In genomic region chr14:96940009-96940408, GRCh38 we compare ENCODE assay signal across 2 cellular contexts.
A peak's percentile ranks its signal among the peaks of the same experiment; 100 is the strongest.
TF ChIP-seq lines count a peak whose summit lies in the region.

No MANE protein-coding gene starts in this region.

TF ChIP-seq in HepG2, 621 proteins besides CTCF, POLR2A, EP300 and RAD21 (continues in another document):
- no peak for TF ChIP-seq PHF5A (CRISPR knock-in tag; IDR thresholded peaks at IDR 0.05; ENCODE audit: low read depth, unreplicated experiment)
- no peak for TF ChIP-seq ARNTL (CRISPR knock-in tag; IDR thresholded peaks at IDR 0.05)
- no peak for TF ChIP-seq NPAS2 (CRISPR knock-in tag; IDR thresholded peaks at IDR 0.05; ENCODE audit: borderline replicate concordance)
- no peak for TF ChIP-seq RERE (CRISPR knock-in tag; IDR thresholded peaks at IDR 0.05; ENCODE audit: low read depth)
- TF ChIP-seq SAP130 (CRISPR knock-in tag; IDR thresholded peaks at IDR 0.05; ENCODE audit: low read depth), result no peak
- no peak for TF ChIP-seq BRCA1 (CRISPR knock-in tag; IDR thresholded peaks at IDR 0.05)
- no peak for TF ChIP-seq ZNF383 (CRISPR knock-in tag; IDR thresholded peaks at IDR 0.05; ENCODE audit: borderline replicate concordance)
- peak; percentile 94 for TF ChIP-seq MIER2 (CRISPR knock-in tag; IDR thresholded peaks at IDR 0.05)
- no peak for TF ChIP-seq E2F2 (CRISPR knock-in tag; IDR thresholded peaks at IDR 0.05; ENCODE audit: borderline replicate concordance)
- TF ChIP-seq ZNF770 (CRISPR knock-in tag; IDR thresholded peaks at IDR 0.05), result no peak
- no peak for TF ChIP-seq ZNF790 (CRISPR knock-in tag; IDR thresholded peaks at IDR 0.05; ENCODE audit: borderline replicate concordance)
- no peak for TF ChIP-seq RFX3 (CRISPR knock-in tag; IDR thresholded peaks at IDR 0.05)
- TF ChIP-seq SMC3 (IDR thresholded peaks at IDR 0.05; ENCODE audit: low read length), result no peak
- peak; percentile 71; the same call in 1 of the 2 replicates for TF ChIP-seq EHMT2 (IDR thresholded peaks at IDR 0.05; ENCODE audit: borderline replicate concordance, low read depth, low read length)
- no peak for TF ChIP-seq SNAPC5 (CRISPR knock-in tag; IDR thresholded peaks at IDR 0.05; ENCODE audit: borderline replicate concordance)
- no peak for TF ChIP-seq ZNF33B (CRISPR knock-in tag; IDR thresholded peaks at IDR 0.05)
- TF ChIP-seq ZMYM3 (CRISPR knock-in tag; IDR thresholded peaks at IDR 0.05), result no peak
- no peak for TF ChIP-seq STAG1 (CRISPR knock-in tag; IDR thresholded peaks at IDR 0.05)
- TF ChIP-seq SRF (IDR thresholded peaks at IDR 0.05; ENCODE audit: low read depth, low read length), result no peak
- TF ChIP-seq ZBTB44 (CRISPR knock-in tag; IDR thresholded peaks at IDR 0.05), result no peak
- no peak for TF ChIP-seq ZNF484 (CRISPR knock-in tag; IDR thresholded peaks at IDR 0.05; ENCODE audit: borderline replicate concordance, low read depth)
- TF ChIP-seq ZNF589 (CRISPR knock-in tag; conservative IDR thresholded peaks at IDR 0.05), result no peak

TF ChIP-seq in GM12878, 131 proteins besides CTCF, POLR2A, EP300 and RAD21:
- peak; percentile 90 for TF ChIP-seq REST (IDR thresholded peaks at IDR 0.05; ENCODE audit: low read depth, low read length)
- no peak for TF ChIP-seq CREM (IDR thresholded peaks at IDR 0.05; ENCODE audit: low read depth)
- TF ChIP-seq PKNOX1 (IDR thresholded peaks at IDR 0.05), result peak; percentile 61
- no peak for TF ChIP-seq RELA (IDR thresholded peaks at IDR 0.05; ENCODE audit: borderline replicate concordance, partially characterized antibody)
- no peak for TF ChIP-seq PAX8 (IDR thresholded peaks at IDR 0.05)
